Comparison of ENCODE assay signal across 27 cellular contexts in genomic region chr6:83031689-83032088, GRCh38.
"Had no signal": no experiment of that assay in that cellular context is flagged by ENCODE, and none has a peak within 500 bp of the region (broad histone marks: within the 10 kb centered on the region; RNA-seq: fewer than 3 reads in every experiment).

No MANE protein-coding gene starts in this region.

- H3K27me3 ChIP-seq: neural progenitor cell, neutrophil, right lobe of liver, tibial nerve, uterus had no signal

- H3K27ac ChIP-seq: lower lobe of right lung, neural progenitor cell, neutrophil, parathyroid adenoma, psoas muscle, right lobe of liver, tibial nerve, uterus had no signal

- H2AFZ ChIP-seq: neural progenitor cell, parathyroid adenoma had no signal

- ATAC-seq: left cardiac atrium; left lobe of liver; lower lobe of right lung; natural killer cell; psoas muscle; right lobe of liver; stimulated activated memory B cell treated with anti-CD40 and anti-IgM and Interleukin-4, amounts not matched to agents 10 μg/mL and 1 μg/mL and 100 μg/mL, for 72 hours; stimulated activated naive CD8-positive, alpha-beta T cell treated with anti-CD3 and anti-CD28 coated beads, Interleukin-15, amount 100 ng/mL, for 72 hours had no signal

- H3K4me1 ChIP-seq: lower lobe of right lung, neural progenitor cell, parathyroid adenoma, psoas muscle, right lobe of liver, tibial nerve, uterus had no signal

- FAIRE-seq: keratinocyte had no signal

- H3K4me2 ChIP-seq: neural progenitor cell, smooth muscle cell had no signal

- H3K9ac ChIP-seq: neural progenitor cell, parathyroid adenoma had no signal

- H3K9me3 ChIP-seq: lower lobe of right lung, neutrophil, psoas muscle, right lobe of liver, uterus had no signal

- H3K36me3 ChIP-seq: lower lobe of right lung, neutrophil, right lobe of liver, uterus had no signal

- H3K79me2 ChIP-seq: parathyroid adenoma had no signal

- DNase-seq: kidney glomerular epithelial cell; left cardiac atrium; lower lobe of right lung; mammary epithelial cell; mesenchymal stem cell; naive B cell; natural killer cell; nephron progenitor cell; occipital lobe; psoas muscle; right lobe of liver; stimulated activated CD4-positive, alpha-beta T cell treated with anti-CD3 and anti-CD28 coated beads, Interleukin-1b, Interleukin-23, amount 100 ng/mL, for 48 hours; stimulated activated CD4-positive, alpha-beta T cell treated with anti-CD3 and anti-CD28 coated beads, Interleukin-2, amount 100 ng/mL, for 48 hours; stimulated activated CD4-positive, alpha-beta T cell treated with anti-CD3 and anti-CD28 coated beads, Interleukin-4, amount 100 ng/mL, for 4 hours; stimulated activated CD8-positive, alpha-beta memory T cell treated with anti-CD3 and anti-CD28 coated beads, Interleukin-4, amount 100 ng/mL, for 48 hours; stimulated activated naive CD4-positive, alpha-beta T cell treated with Interleukin-2 at 50 U/mL for 16 hours; stimulated activated naive CD8-positive, alpha-beta T cell treated with anti-CD3 and anti-CD28 coated beads, Interleukin-15, amount 100 ng/mL, for 72 hours; substantia nigra; uterus had no signal

- H3K4me3 ChIP-seq: lower lobe of right lung, neural progenitor cell, psoas muscle, right lobe of liver, smooth muscle cell, tibial nerve, uterus had no signal
